1 cellular context compared by ENCODE assay signal in genomic region chr7:100465702-100466311, GRCh38.
TF ChIP-seq lines count a peak whose summit lies in the region.

No MANE protein-coding gene starts in this region.

TF ChIP-seq in HepG2, 621 proteins besides CTCF, POLR2A, EP300 and RAD21 (continues in another document):
- TF ChIP-seq ESRRA (CRISPR knock-in tag; IDR thresholded peaks at IDR 0.05; ENCODE audit: low read depth): no peak
- TF ChIP-seq ARID4A (CRISPR knock-in tag; IDR thresholded peaks at IDR 0.05; ENCODE audit: borderline replicate concordance): no peak; the same call in 1 of the 2 replicates
- no peak for TF ChIP-seq BRD4 (CRISPR knock-in tag; IDR thresholded peaks at IDR 0.05)
- no peak for TF ChIP-seq RFX3 (CRISPR knock-in tag; IDR thresholded peaks at IDR 0.05)
- TF ChIP-seq ZNF574 (CRISPR knock-in tag; IDR thresholded peaks at IDR 0.05): peak; percentile 42; the same call in 1 of the 2 replicates
- no peak for TF ChIP-seq SUZ12 (IDR thresholded peaks at IDR 0.05; ENCODE audit: low read depth, low read length)
- TF ChIP-seq TEAD3 (CRISPR knock-in tag; optimal IDR thresholded peaks at IDR 0.05; ENCODE audit: borderline replicate concordance): no peak
- no peak for TF ChIP-seq MZF1 (CRISPR knock-in tag; IDR thresholded peaks at IDR 0.05; ENCODE audit: borderline replicate concordance)
- TF ChIP-seq EED (CRISPR knock-in tag; IDR thresholded peaks at IDR 0.05): no peak
- TF ChIP-seq NCOA5 (CRISPR knock-in tag; IDR thresholded peaks at IDR 0.05): no peak
- no peak for TF ChIP-seq SIX1 (CRISPR knock-in tag; IDR thresholded peaks at IDR 0.05; ENCODE audit: borderline replicate concordance)
- no peak for TF ChIP-seq ZNF781 (CRISPR knock-in tag; IDR thresholded peaks at IDR 0.05; ENCODE audit: borderline replicate concordance, not compliant biosample characterization)
- TF ChIP-seq GATAD2A (CRISPR knock-in tag; IDR thresholded peaks at IDR 0.05): 0 out of 2 replicates have a peak, but pooled peaks have one; percentile 37
- peak; percentile 36 to 58; a peak in 2 of 4 replicates for TF ChIP-seq HMGXB4 (CRISPR knock-in tag; IDR thresholded peaks at IDR 0.05; ENCODE audit: borderline replicate concordance in 1 of 2, low read depth in 1 of 2)
- no peak for TF ChIP-seq REXO4 (CRISPR knock-in tag; IDR thresholded peaks at IDR 0.05; ENCODE audit: borderline replicate concordance)
- no peak for TF ChIP-seq AKAP8 (CRISPR knock-in tag; IDR thresholded peaks at IDR 0.05)
- TF ChIP-seq ZNF275 (CRISPR knock-in tag; IDR thresholded peaks at IDR 0.05; ENCODE audit: borderline replicate concordance): no peak
- no peak for TF ChIP-seq IKZF1 (IDR thresholded peaks at IDR 0.05)
- peak; percentile 58 for TF ChIP-seq ZNF687 (CRISPR knock-in tag; IDR thresholded peaks at IDR 0.05)
- peak; percentile 50; the same call in 1 of the 2 replicates for TF ChIP-seq THAP11 (CRISPR knock-in tag; IDR thresholded peaks at IDR 0.05)
- no peak for TF ChIP-seq ZNF879 (CRISPR knock-in tag; IDR thresholded peaks at IDR 0.05)
- TF ChIP-seq ARID5B (CRISPR knock-in tag; IDR thresholded peaks at IDR 0.05): 0 out of 2 replicates have a peak, but pooled peaks have one; percentile 7
- TF ChIP-seq BRCA1 (CRISPR knock-in tag; IDR thresholded peaks at IDR 0.05): no peak
- no peak for TF ChIP-seq HOXA7 (CRISPR knock-in tag; IDR thresholded peaks at IDR 0.05)
- TF ChIP-seq RBM22 (optimal IDR thresholded peaks at IDR 0.05; ENCODE audit: low read length): no peak
- TF ChIP-seq HIVEP1 (CRISPR knock-in tag; IDR thresholded peaks at IDR 0.05): no peak
- TF ChIP-seq NR0B2 (CRISPR knock-in tag; IDR thresholded peaks at IDR 0.05): no peak
- no peak for TF ChIP-seq ZNF331 (CRISPR knock-in tag; IDR thresholded peaks at IDR 0.05)
- TF ChIP-seq ATF7-NPFF (CRISPR knock-in tag; IDR thresholded peaks at IDR 0.05; ENCODE audit: low read depth): no peak
- TF ChIP-seq RNF2 (conservative IDR thresholded peaks at IDR 0.05; ENCODE audit: low read depth): no peak
- no peak for TF ChIP-seq SOX13 (IDR thresholded peaks at IDR 0.05)
- peak in 1 of 2 experiments; percentile 9; a peak in 1 of 4 replicates for TF ChIP-seq SOX13 (CRISPR knock-in tag; conservative IDR thresholded peaks at IDR 0.05 in 1 of 2, IDR thresholded peaks at IDR 0.05 in 1 of 2)
- no peak for TF ChIP-seq HNF1B (CRISPR knock-in tag; IDR thresholded peaks at IDR 0.05)
- TF ChIP-seq ZNF343 (CRISPR knock-in tag; IDR thresholded peaks at IDR 0.05): no peak
- no peak for TF ChIP-seq ZNF24 (IDR thresholded peaks at IDR 0.05)
- peak; percentile 74 for TF ChIP-seq ELF3 (CRISPR knock-in tag; IDR thresholded peaks at IDR 0.05)
- no peak for TF ChIP-seq LCORL (IDR thresholded peaks at IDR 0.05)
- TF ChIP-seq LCORL (CRISPR knock-in tag; IDR thresholded peaks at IDR 0.05): 0 out of 2 replicates have a peak, but pooled peaks have one; percentile 40
- no peak; the same call in 1 of the 2 replicates for TF ChIP-seq NFKB2 (CRISPR knock-in tag; IDR thresholded peaks at IDR 0.05; ENCODE audit: borderline replicate concordance)
- no peak for TF ChIP-seq MXD3 (CRISPR knock-in tag; IDR thresholded peaks at IDR 0.05)
- no peak for TF ChIP-seq YEATS2 (CRISPR knock-in tag; IDR thresholded peaks at IDR 0.05; ENCODE audit: borderline replicate concordance)
